Comparison of ENCODE assay signal across 11 cellular contexts in genomic region chr17:72590382-72590781, GRCh38.
DNase-seq lines count a peak whose midpoint lies in the region; ATAC-seq and TF ChIP-seq lines count a peak whose summit lies in the region.
"Had no signal": no experiment of that assay in that cellular context is flagged by ENCODE, and none has a peak within 500 bp of the region (broad histone marks: within the 10 kb centered on the region; RNA-seq: fewer than 3 reads in every experiment).

No MANE protein-coding gene starts in this region.

- peak overlapping the region; percentile 81 for H3K4me3 ChIP-seq in coronary artery
- H3K4me3 ChIP-seq: psoas muscle had no signal

- H3K4me3 Mint-ChIP-seq in neural crest cell: peak overlapping the region; percentile 61

- TF ChIP-seq CTCF in coronary artery (IDR thresholded peaks at IDR 0.05) (no peak), neural crest cell (conservative IDR thresholded peaks at IDR 0.05) (no peak)

- ATAC-seq in GM18498 (IDR thresholded peaks at IDR 0.05; ENCODE audit: unreplicated experiment) (no peak), HG03108 (IDR thresholded peaks at IDR 0.05; ENCODE audit: unreplicated experiment) (no peak), GM18909 (IDR thresholded peaks at IDR 0.05; ENCODE audit: poor library complexity, unreplicated experiment) (no peak), HG02973 (IDR thresholded peaks at IDR 0.05; ENCODE audit: unreplicated experiment) (no peak)
- ATAC-seq: psoas muscle had no signal

- H3K27ac ChIP-seq in coronary artery: no peak overlapping the region
- H3K27ac ChIP-seq: psoas muscle, thoracic aorta had no signal

- no peaks in the 10 kb centered on the region for H3K9me3 Mint-ChIP-seq in neural crest cell

- peaks cover 65% of the 10 kb centered on the region for H3K27me3 Mint-ChIP-seq in neural crest cell (ENCODE audit: low read depth)

- H3K4me1 Mint-ChIP-seq in neural crest cell: peaks cover 38% of the 10 kb centered on the region

- peak; percentile 73 for DNase-seq in Daoy (ENCODE audit: low read depth)
- peak; percentile 82 for DNase-seq in M059J (ENCODE audit: low read depth)
- DNase-seq in coronary artery (ENCODE audit: low spot score): no peak
- DNase-seq in neural crest cell (ENCODE audit: low read depth, low spot score): no peak
- DNase-seq: activated CD4-positive, alpha-beta T cell treated with anti-CD3 and anti-CD28 coated beads for 48 hours; psoas muscle had no signal

- H3K36me3 Mint-ChIP-seq in neural crest cell (ENCODE audit: low read depth): no peaks in the 10 kb centered on the region

- no peak overlapping the region for H3K27ac Mint-ChIP-seq in neural crest cell (ENCODE audit: unreplicated experiment)

Comparison
In these comparisons a context has a peak if more than half of its experiments do, and no peak if none do; other contexts are left out.
1. DNase-seq: peak in Daoy (single experiment) and M059J (single experiment); none in coronary artery (single experiment) and neural crest cell (single experiment).